Comparison of ENCODE assay signal across 8 cellular contexts in genomic region chr6:143842902-143843688, GRCh38. TPM values are rescaled to one million over a fixed set of nuclear protein-coding genes. Genes with fewer than 3 reads are reported as not detected.
DNase-seq lines count a peak whose midpoint lies in the region; ATAC-seq and TF ChIP-seq lines count a peak whose summit lies in the region.

Gene LTV1, plus strand, starts transcription at chr6:143843338. Its CDS starts 140 bp downstream, at chr6:143843478.

- intact Hi-C loops in activated CD4-positive, alpha-beta memory T cell treated with anti-CD3 and anti-CD28 coated beads for 36 hours (cut with micrococcal nuclease): loop anchor here (1.0 to 2.0 kb wide), 5 partner anchors 37 to 332 kb away; partner anchors contain the start of genes FUCA2 and SF3B5
- intact Hi-C loops in dorsolateral prefrontal cortex (cut with DNase I): loop anchor here (5.0 to 10.0 kb wide), 2 partner anchors 254 to 372 kb away; partner anchors contain the start of gene SF3B5 (in 1 of the 2)

- peaks cover 0 to 14% (median 10%) of the 10 kb centered on the region in 4 donors for H3K4me1 ChIP-seq in liver (ENCODE audit: control insufficient read depth in 4 of 4, insufficient read depth in 4 of 4, low read length in 3 of 4)

- CTCF ChIA-PET in activated CD4-positive, alpha-beta memory T cell treated with anti-CD3 and anti-CD28 coated beads for 36 hours (lab: Charles Lee): interaction anchor here (0.6 to 3.9 kb wide), 11 partner anchors 17 to 334 kb away, joined by 3 to 33 read pairs (median 4); no protein-coding TSS in a partner anchor

- no peaks in the 10 kb centered on the region for H3K27me3 Mint-ChIP-seq in activated CD4-positive, alpha-beta memory T cell treated with anti-CD3 and anti-CD28 coated beads for 36 hours

- H3K4me3 ChIP-seq in dorsolateral prefrontal cortex: peak within 1 kb of the TSS; percentile 50 to 99 (median 90)
- peak within 1 kb of the TSS; percentile 77 to 95 (median 91) for H3K4me3 ChIP-seq in liver (ENCODE audit: low read depth in 1 of 3, low read length in 3 of 3)

- DNase-seq in CD1c-positive myeloid dendritic cell (ENCODE audit: extremely low spot score) (peak; percentile 97), NCI-H82 treated with DMSO at 0.1 percent for 48 hours (lab: John Stamatoyannopoulos, UW; ENCODE audit: unreplicated experiment) (peak; percentile 93), dorsolateral prefrontal cortex (peak; percentile 94 to 99 (median 97))
- peak; percentile 96 for DNase-seq in activated CD4-positive, alpha-beta memory T cell treated with anti-CD3 and anti-CD28 coated beads for 36 hours
- DNase-seq in stimulated activated CD4-positive, alpha-beta T cell treated with anti-CD3 and anti-CD28 coated beads, Interleukin-4, amount 100 ng/mL, for 24 hours: peak; percentile 94

- TF ChIP-seq CTCF in dorsolateral prefrontal cortex (IDR thresholded peaks at IDR 0.05 in 54 of 56, conservative IDR thresholded peaks at IDR 0.05 in 2 of 56; ENCODE audit: low read depth in 1 of 56, partially characterized antibody in 56 of 56) (peak in 33 of 56 donors; percentile 10 to 53 (median 35)), liver (IDR thresholded peaks at IDR 0.05; ENCODE audit: low read depth, low read length, missing input control) (no peak)

- H3K9me3 Mint-ChIP-seq in activated CD4-positive, alpha-beta memory T cell treated with anti-CD3 and anti-CD28 coated beads for 36 hours: no peaks in the 10 kb centered on the region

- peak within 1 kb of the TSS; percentile 62 to 98 (median 93) for H3K27ac ChIP-seq in dorsolateral prefrontal cortex
- peak within 1 kb of the TSS; percentile 89 for H3K27ac ChIP-seq in liver (ENCODE audit: low read depth in 1 of 2, low read length in 2 of 2)

- H3K36me3 ChIP-seq in liver (ENCODE audit: control insufficient read depth in 4 of 4, insufficient read depth in 3 of 4, low read depth in 1 of 4, low read length in 3 of 4): peaks cover 10 to 31% (median 25%) of the 10 kb centered on the region in 4 donors

- peaks cover 28% of the 10 kb centered on the region for H3K36me3 Mint-ChIP-seq in activated CD4-positive, alpha-beta memory T cell treated with anti-CD3 and anti-CD28 coated beads for 36 hours

- TF ChIP-seq RAD21 in liver (IDR thresholded peaks at IDR 0.05): peak in 1 of 2 donors; percentile 41

- peak within 1 kb of the TSS; percentile 94 to 98 for H3K9ac ChIP-seq in liver (ENCODE audit: low read depth in 1 of 2, low read length in 2 of 2)

- H3K4me3 Mint-ChIP-seq in activated CD4-positive, alpha-beta memory T cell treated with anti-CD3 and anti-CD28 coated beads for 36 hours: peak within 1 kb of the TSS; percentile 93

- ATAC-seq in GM19438 (IDR thresholded peaks at IDR 0.05; ENCODE audit: low read depth, unreplicated experiment): peak; percentile 100
- ATAC-seq in HG03575 (IDR thresholded peaks at IDR 0.05; ENCODE audit: extremely low read depth, insufficient number of reproducible peaks, low FRiP score, unreplicated experiment): peak; percentile 95

- H3K27me3 ChIP-seq in dorsolateral prefrontal cortex (no peaks in the 10 kb centered on the region), liver (ENCODE audit: control insufficient read depth in 4 of 4, insufficient read depth in 4 of 4, low read length in 3 of 4) (no peaks in the 10 kb centered on the region)

- under 1% methylated on average over 64 of the region's 64 CpGs for WGBS in liver

- POLR2A ChIA-PET in activated CD4-positive, alpha-beta memory T cell treated with anti-CD3 and anti-CD28 coated beads for 36 hours (lab: Charles Lee): interaction anchor here (0.7 to 2.1 kb wide), 13 partner anchors 14 to 393 kb away, joined by 3 to 15 read pairs (median 4); partner anchors contain the start of genes ADAT2, PEX3 and SF3B5

- peaks cover 25% of the 10 kb centered on the region for H3K4me1 Mint-ChIP-seq in activated CD4-positive, alpha-beta memory T cell treated with anti-CD3 and anti-CD28 coated beads for 36 hours (ENCODE audit: low read depth)

- peak within 1 kb of the TSS; percentile 93 for H3K27ac Mint-ChIP-seq in activated CD4-positive, alpha-beta memory T cell treated with anti-CD3 and anti-CD28 coated beads for 36 hours

- H3K9me3 ChIP-seq in liver (ENCODE audit: control insufficient read depth in 4 of 4, low read length in 3 of 4): no peaks in the 10 kb centered on the region

TF ChIP-seq in liver, 16 proteins besides CTCF, POLR2A, EP300 and RAD21:
- TF ChIP-seq TAF1 (conservative IDR thresholded peaks at IDR 0.05) (no peak), GABPA (IDR thresholded peaks at IDR 0.05 in 1 of 2, conservative IDR thresholded peaks at IDR 0.05 in 1 of 2) (peak; percentile 67 to 93), YY1 (IDR thresholded peaks at IDR 0.05) (peak; percentile 69), SP1 (IDR thresholded peaks at IDR 0.05) (peak; percentile 81), ZBTB33 (IDR thresholded peaks at IDR 0.05) (peak; percentile 99), MAX (IDR thresholded peaks at IDR 0.05) (peak; percentile 96), ATF3 (IDR thresholded peaks at IDR 0.05) (peak; percentile 67), FOXA2 (IDR thresholded peaks at IDR 0.05) (no peak), REST (IDR thresholded peaks at IDR 0.05) (peak; percentile 54), HNF4G (IDR thresholded peaks at IDR 0.05) (no peak), JUND (IDR thresholded peaks at IDR 0.05) (peak; percentile 62 to 72), RXRA (IDR thresholded peaks at IDR 0.05) (peak; percentile 24 to 26), HNF4A (conservative IDR thresholded peaks at IDR 0.05) (peak; percentile 61 to 65)

RNA-seq across cellular contexts. Expression of gene LTV1, which starts in this region (rescaled TPM):
- total RNA-seq in activated CD4-positive, alpha-beta memory T cell treated with anti-CD3 and anti-CD28 coated beads for 36 hours: 10 to 100 TPM; 33.5 to 35.4 TPM
- total RNA-seq in dorsolateral prefrontal cortex: 10 to 100 TPM in 115 of 120 experiments, 1 to 10 TPM in 5; 8.2 to 21.6 (median 13.4) TPM
- 10 to 100 TPM in 1 of 2 donors, 1 to 10 TPM in 1; 8.7 to 13.9 TPM for total RNA-seq in liver
- polyA plus RNA-seq in liver: 10 to 100 TPM; 12.4 to 14.5 TPM

Comparison
In these comparisons a context has a peak if more than half of its experiments do, and no peak if none do; other contexts are left out.
1. Peak in every context shown above with its lines: DNase-seq, ATAC-seq, H3K4me3 ChIP-seq and H3K27ac ChIP-seq.